In genomic region chr5:143554194-143554717, GRCh38 we compare ENCODE assay signal across 11 cellular contexts.
A peak's percentile ranks its signal among the peaks of the same experiment; 100 is the strongest.
DNase-seq lines count a peak whose midpoint lies in the region; ATAC-seq and TF ChIP-seq lines count a peak whose summit lies in the region.
"Had no signal": no experiment of that assay in that cellular context is flagged by ENCODE, and none has a peak within 500 bp of the region (broad histone marks: within the 10 kb centered on the region; RNA-seq: fewer than 3 reads in every experiment).

No MANE protein-coding gene starts in this region.

- H3K9me3 ChIP-seq in RWPE2 (ENCODE audit: severe bottlenecking): no peaks in the 10 kb centered on the region

- H3K4me3 Mint-ChIP-seq in stimulated activated effector memory CD8-positive, alpha-beta T cell treated with anti-CD3 and anti-CD28 coated beads, Interleukin-12 subunit alpha, Interleukin-12 subunit beta, amount 100 ng/mL, for 72 hours: no peak overlapping the region

- no peak for DNase-seq in RWPE2 (ENCODE audit: low spot score)
- DNase-seq in fibroblast of pulmonary artery (ENCODE audit: low read depth): peak; percentile 94
- no peak for DNase-seq in stimulated activated effector memory CD8-positive, alpha-beta T cell treated with anti-CD3 and anti-CD28 coated beads, Interleukin-12 subunit alpha, Interleukin-12 subunit beta, amount 100 ng/mL, for 72 hours (ENCODE audit: low spot score in 2 of 2)
- no peak for DNase-seq in OCI-M2 (lab: John Stamatoyannopoulos, UW; ENCODE audit: unreplicated experiment)
- DNase-seq in stimulated activated CD4-positive, alpha-beta T cell treated with anti-CD3 and anti-CD28 coated beads, Interleukin-4, amount 100 ng/mL, for 1 hour: no peak
- DNase-seq: activated CD8-positive, alpha-beta memory T cell treated with anti-CD3 and anti-CD28 coated beads, Interleukin-2, amount 50 U/mL, for 48 hours; kidney; NCI-H1436; SW 1271 had no signal

- H3K4me1 ChIP-seq in RWPE2 (ENCODE audit: insufficient read depth, poor library complexity, severe bottlenecking): peaks cover 33% of the 10 kb centered on the region

- no peak overlapping the region for H3K27ac Mint-ChIP-seq in stimulated activated effector memory CD8-positive, alpha-beta T cell treated with anti-CD3 and anti-CD28 coated beads, Interleukin-12 subunit alpha, Interleukin-12 subunit beta, amount 100 ng/mL, for 72 hours

- no peaks in the 10 kb centered on the region for H3K27me3 ChIP-seq in RWPE2 (ENCODE audit: insufficient read depth, poor library complexity, severe bottlenecking)

- no peak overlapping the region for H3K4me3 ChIP-seq in RWPE2 (ENCODE audit: severe bottlenecking)
- H3K4me3 ChIP-seq in fibroblast of pulmonary artery (replicated peaks; ENCODE audit: low read depth, low read length): no peak overlapping the region

- peak overlapping the region; percentile 72 for H3K27ac ChIP-seq in RWPE2 (ENCODE audit: poor library complexity, severe bottlenecking)

- TF ChIP-seq CTCF in RWPE2 (IDR thresholded peaks at IDR 0.05; ENCODE audit: poor library complexity, severe bottlenecking) (no peak), fibroblast of pulmonary artery (IDR thresholded peaks at IDR 0.05; ENCODE audit: low read length, missing control alignments) (no peak)

- H3K4me1 Mint-ChIP-seq in stimulated activated effector memory CD8-positive, alpha-beta T cell treated with anti-CD3 and anti-CD28 coated beads, Interleukin-12 subunit alpha, Interleukin-12 subunit beta, amount 100 ng/mL, for 72 hours: peaks cover 25% of the 10 kb centered on the region

- no peaks in the 10 kb centered on the region for H3K36me3 ChIP-seq in RWPE2 (ENCODE audit: low read depth)

- peak; percentile 56 for ATAC-seq in HG03280 (IDR thresholded peaks at IDR 0.05; ENCODE audit: unreplicated experiment)
- ATAC-seq in RWPE2 (ENCODE audit: low read depth): peak; percentile 88
- peak; percentile 55 for ATAC-seq in stimulated activated effector memory CD8-positive, alpha-beta T cell treated with anti-CD3 and anti-CD28 coated beads, Interleukin-12 subunit alpha, Interleukin-12 subunit beta, amount 100 ng/mL, for 72 hours
- no peak for ATAC-seq in HG02970 (IDR thresholded peaks at IDR 0.05; ENCODE audit: low FRiP score, unreplicated experiment)

- H3K36me3 Mint-ChIP-seq in stimulated activated effector memory CD8-positive, alpha-beta T cell treated with anti-CD3 and anti-CD28 coated beads, Interleukin-12 subunit alpha, Interleukin-12 subunit beta, amount 100 ng/mL, for 72 hours: no peaks in the 10 kb centered on the region

- no peaks in the 10 kb centered on the region for H3K9me3 Mint-ChIP-seq in stimulated activated effector memory CD8-positive, alpha-beta T cell treated with anti-CD3 and anti-CD28 coated beads, Interleukin-12 subunit alpha, Interleukin-12 subunit beta, amount 100 ng/mL, for 72 hours
